Comparison of ENCODE assay signal across 8 cellular contexts in genomic region chr14:93185333-93185688, GRCh38. TPM values are rescaled to one million over a fixed set of nuclear protein-coding genes. Genes with fewer than 3 reads are reported as not detected.
A peak's percentile ranks its signal among the peaks of the same experiment; 100 is the strongest.
DNase-seq lines count a peak whose midpoint lies in the region; ATAC-seq, FAIRE-seq and TF ChIP-seq lines count a peak whose summit lies in the region.

No MANE protein-coding gene starts in this region.

- FAIRE-seq in HTR-8/SVneo (lab: Jason Lieb, UNC), result no peak

- H3K4me1 ChIP-seq in HAP-1 (peaks cover 13% of the 10 kb centered on the region), subcutaneous abdominal adipose tissue (ENCODE audit: control insufficient read depth in 5 of 5, insufficient read depth in 5 of 5, low read length in 5 of 5) (peaks cover 7 to 29% (median 19%) of the 10 kb centered on the region in 5 donors)

- ATAC-seq in activated naive CD4-positive, alpha-beta T cell treated with anti-CD3 and anti-CD28 coated beads, Interleukin-2, amount 50 U/mL, for 72 hours, result no peak

- H3K36me3 ChIP-seq in HAP-1 (replicated peaks) (peaks cover 32% of the 10 kb centered on the region), subcutaneous abdominal adipose tissue (ENCODE audit: control insufficient read depth in 5 of 5, insufficient read depth in 5 of 5, low read length in 5 of 5) (peaks cover 9 to 24% (median 12%) of the 10 kb centered on the region in 5 donors)

- H3K36me3 Mint-ChIP-seq in activated naive CD4-positive, alpha-beta T cell treated with anti-CD3 and anti-CD28 coated beads, Interleukin-2, amount 50 U/mL, for 72 hours, result peaks cover 18 to 19% of the 10 kb centered on the region in 2 donors
- H3K36me3 Mint-ChIP-seq in immature natural killer cell, result peaks cover 3 to 9% (median 4%) of the 10 kb centered on the region in 3 donors

- no peaks in the 10 kb centered on the region for H3K9me3 Mint-ChIP-seq in activated naive CD4-positive, alpha-beta T cell treated with anti-CD3 and anti-CD28 coated beads, Interleukin-2, amount 50 U/mL, for 72 hours
- no peaks in the 10 kb centered on the region for H3K9me3 Mint-ChIP-seq in immature natural killer cell

- in situ Hi-C loops in HAP-1 (cut with MboI; ENCODE audit: low sequenced_read_pairs), result no loop called here

- TF ChIP-seq CTCF in AG10803 (conservative IDR thresholded peaks at IDR 0.05; ENCODE audit: low read length), result no peak

- DNase-seq in AG10803 (ENCODE audit: low read depth), result no peak
- no peak for DNase-seq in HAP-1 (ENCODE audit: low spot score in 2 of 2)
- no peak for DNase-seq in activated naive CD4-positive, alpha-beta T cell treated with anti-CD3 and anti-CD28 coated beads, Interleukin-2, amount 50 U/mL, for 72 hours (ENCODE audit: low spot score in 2 of 2)
- DNase-seq in immature natural killer cell, result no peak
- DNase-seq in HTR-8/SVneo (ENCODE audit: insufficient read length, low spot score), result no peak
- DNase-seq in nucleus accumbens (lab: John Stamatoyannopoulos, UW), result no peak
- no peak for DNase-seq in NCI-H774 (lab: John Stamatoyannopoulos, UW)

- H3K27ac ChIP-seq in subcutaneous abdominal adipose tissue (ENCODE audit: low read depth, low read length), result peak overlapping the region; percentile 100

- H3K27me3 ChIP-seq in HAP-1 (ENCODE audit: low read depth) (no peaks in the 10 kb centered on the region), subcutaneous abdominal adipose tissue (ENCODE audit: control insufficient read depth in 5 of 5, insufficient read depth in 4 of 5, low read length in 5 of 5) (no peaks in the 10 kb centered on the region)

- peaks cover 5 to 18% (median 17%) of the 10 kb centered on the region in 3 donors for H3K27me3 Mint-ChIP-seq in immature natural killer cell (ENCODE audit: low read depth in 3 of 3)

- H3K4me3 Mint-ChIP-seq in immature natural killer cell, result peak overlapping the region; percentile 93 to 96 (median 94)

- H3K4me1 Mint-ChIP-seq in immature natural killer cell, result peaks cover 34 to 42% of the 10 kb centered on the region in 2 donors

- H3K9ac ChIP-seq in subcutaneous abdominal adipose tissue (ENCODE audit: low read length in 5 of 5), result peak overlapping the region; percentile 81 to 98 (median 92)

- no peaks in the 10 kb centered on the region for H3K9me3 ChIP-seq in HAP-1
- H3K9me3 ChIP-seq in subcutaneous abdominal adipose tissue (ENCODE audit: control insufficient read depth in 5 of 5, low read length in 5 of 5), result no peaks in the 10 kb centered on the region

- peak overlapping the region; percentile 94 for H3K4me3 ChIP-seq in AG10803 (ENCODE audit: low read length)
- peak overlapping the region; percentile 97 for H3K4me3 ChIP-seq in HAP-1
- H3K4me3 ChIP-seq in subcutaneous abdominal adipose tissue (ENCODE audit: low read depth in 1 of 5, low read length in 5 of 5), result peak overlapping the region; percentile 82 to 98 (median 88)

- H3K27ac Mint-ChIP-seq in activated naive CD4-positive, alpha-beta T cell treated with anti-CD3 and anti-CD28 coated beads, Interleukin-2, amount 50 U/mL, for 72 hours, result peak overlapping the region; percentile 90 to 97
- H3K27ac Mint-ChIP-seq in immature natural killer cell, result peak overlapping the region; percentile 96 to 98 (median 97)

RNA-seq across cellular contexts. Expression of gene LYSET, which starts 0.2 kb away (rescaled TPM):
- 10 to 100 TPM; 10.1 to 10.5 TPM for total RNA-seq in activated naive CD4-positive, alpha-beta T cell treated with anti-CD3 and anti-CD28 coated beads, Interleukin-2, amount 50 U/mL, for 72 hours
- polyA plus RNA-seq in immature natural killer cell, result 10 to 100 TPM; 29.9 to 31.8 (median 30.3) TPM

RNA-seq across cellular contexts. Expression of gene MOAP1, which starts 0.6 kb away (rescaled TPM):
- 10 to 100 TPM; 14.9 to 19.8 TPM for total RNA-seq in activated naive CD4-positive, alpha-beta T cell treated with anti-CD3 and anti-CD28 coated beads, Interleukin-2, amount 50 U/mL, for 72 hours
- polyA plus RNA-seq in immature natural killer cell, result 100 to 1,000 TPM in 1 of 3 donors, 10 to 100 TPM in 2; 68.0 to 124 (median 90.4) TPM

RNA-seq across cellular contexts. Expression of gene GON7, which starts 21.6 kb away (rescaled TPM):
- total RNA-seq in activated naive CD4-positive, alpha-beta T cell treated with anti-CD3 and anti-CD28 coated beads, Interleukin-2, amount 50 U/mL, for 72 hours, result 10 to 100 TPM in 1 of 2 donors, 1 to 10 TPM in 1; 4.1 to 13.8 TPM
- polyA plus RNA-seq in immature natural killer cell, result 10 to 100 TPM; 22.1 to 24.8 (median 22.4) TPM

RNA-seq across cellular contexts. Expression of gene UBR7, which starts 21.7 kb away (rescaled TPM):
- 10 to 100 TPM; 35.4 to 75.8 TPM for total RNA-seq in activated naive CD4-positive, alpha-beta T cell treated with anti-CD3 and anti-CD28 coated beads, Interleukin-2, amount 50 U/mL, for 72 hours
- 10 to 100 TPM; 29.8 to 76.1 (median 43.4) TPM for polyA plus RNA-seq in immature natural killer cell
